25 cellular contexts compared by ENCODE assay signal in genomic region chr2:128573531-128573930, GRCh38.
"Had no signal": no experiment of that assay in that cellular context is flagged by ENCODE, and none has a peak within 500 bp of the region (broad histone marks: within the 10 kb centered on the region; RNA-seq: fewer than 3 reads in every experiment).

No MANE protein-coding gene starts in this region.

- H3K4me3 ChIP-seq: adrenal gland, body of pancreas, ovary, SK-N-MC, testis, transverse colon had no signal

- H3K36me3 Mint-ChIP-seq: activated naive CD8-positive, alpha-beta T cell treated with anti-CD3 and anti-CD28 coated beads for 36 hours; memory B cell; stimulated activated naive B cell treated with anti-CD40 and anti-IgM and Interleukin-4, amounts not matched to agents 10 μg/mL and 1 μg/mL and 100 μg/mL, for 72 hours had no signal

- DNase-seq: activated CD4-positive, alpha-beta T cell treated with anti-CD3 and anti-CD28 coated beads for 36 hours; activated CD4-positive, alpha-beta T cell treated with anti-CD3 and anti-CD28 coated beads, Interleukin-2, amount 50 U/mL, for 48 hours; activated CD4-positive, CD25-positive, alpha-beta regulatory T cell; activated effector memory CD4-positive, alpha-beta T cell treated with Interleukin-2 at 50 U/mL for 16 hours; activated naive CD4-positive, alpha-beta T cell treated with Interleukin-2 at 50 U/mL for 16 hours; activated naive CD8-positive, alpha-beta T cell treated with anti-CD3 and anti-CD28 coated beads for 36 hours; aorta; body of pancreas; cortex of kidney; foreskin fibroblast; hippocampal formation; left colon; nephron progenitor cell; ovary; small intestine; stimulated activated CD4-positive, alpha-beta T cell treated with anti-CD3 and anti-CD28 coated beads, Interleukin-4, amount 100 ng/mL, for 24 hours; stimulated activated naive B cell treated with anti-CD40 and anti-IgM and Interleukin-4, amounts not matched to agents 10 μg/mL and 1 μg/mL and 100 μg/mL, for 72 hours; testis; transverse colon had no signal

- H3K4me1 ChIP-seq: adrenal gland, body of pancreas, testis, transverse colon had no signal

- H3K27ac Mint-ChIP-seq: activated CD4-positive, alpha-beta T cell treated with anti-CD3 and anti-CD28 coated beads for 36 hours; activated naive CD8-positive, alpha-beta T cell treated with anti-CD3 and anti-CD28 coated beads for 36 hours; memory B cell; nephron progenitor cell; progenitor cell of endocrine pancreas; stimulated activated naive B cell treated with anti-CD40 and anti-IgM and Interleukin-4, amounts not matched to agents 10 μg/mL and 1 μg/mL and 100 μg/mL, for 72 hours had no signal

- ATAC-seq: activated CD4-positive, alpha-beta T cell treated with anti-CD3 and anti-CD28 coated beads for 36 hours; body of pancreas; left colon; sciatic nerve; stimulated activated naive B cell treated with anti-CD40 and anti-IgM and Interleukin-4, amounts not matched to agents 10 μg/mL and 1 μg/mL and 100 μg/mL, for 72 hours had no signal

- H3K4me3 Mint-ChIP-seq: activated CD4-positive, alpha-beta T cell treated with anti-CD3 and anti-CD28 coated beads for 36 hours; activated naive CD8-positive, alpha-beta T cell treated with anti-CD3 and anti-CD28 coated beads for 36 hours; memory B cell; nephron progenitor cell; stimulated activated naive B cell treated with anti-CD40 and anti-IgM and Interleukin-4, amounts not matched to agents 10 μg/mL and 1 μg/mL and 100 μg/mL, for 72 hours had no signal

- H3K4me1 Mint-ChIP-seq: activated CD4-positive, alpha-beta T cell treated with anti-CD3 and anti-CD28 coated beads for 36 hours; activated naive CD8-positive, alpha-beta T cell treated with anti-CD3 and anti-CD28 coated beads for 36 hours; memory B cell; nephron progenitor cell; stimulated activated naive B cell treated with anti-CD40 and anti-IgM and Interleukin-4, amounts not matched to agents 10 μg/mL and 1 μg/mL and 100 μg/mL, for 72 hours had no signal

- H3K9me3 ChIP-seq: adrenal gland, body of pancreas, neutrophil, ovary, testis, transverse colon had no signal

- H3K27me3 ChIP-seq: body of pancreas, neutrophil, ovary, testis, transverse colon had no signal

- H3K27ac ChIP-seq: adrenal gland, body of pancreas, neutrophil, ovary, SK-N-MC, testis, transverse colon had no signal

- H3K9me3 Mint-ChIP-seq: activated naive CD8-positive, alpha-beta T cell treated with anti-CD3 and anti-CD28 coated beads for 36 hours; memory B cell; nephron progenitor cell; stimulated activated naive B cell treated with anti-CD40 and anti-IgM and Interleukin-4, amounts not matched to agents 10 μg/mL and 1 μg/mL and 100 μg/mL, for 72 hours had no signal

- H3K36me3 ChIP-seq: adrenal gland, neutrophil, ovary, transverse colon had no signal
